Comparison of ENCODE assay signal across 19 cellular contexts in the genomic region with DNA sequence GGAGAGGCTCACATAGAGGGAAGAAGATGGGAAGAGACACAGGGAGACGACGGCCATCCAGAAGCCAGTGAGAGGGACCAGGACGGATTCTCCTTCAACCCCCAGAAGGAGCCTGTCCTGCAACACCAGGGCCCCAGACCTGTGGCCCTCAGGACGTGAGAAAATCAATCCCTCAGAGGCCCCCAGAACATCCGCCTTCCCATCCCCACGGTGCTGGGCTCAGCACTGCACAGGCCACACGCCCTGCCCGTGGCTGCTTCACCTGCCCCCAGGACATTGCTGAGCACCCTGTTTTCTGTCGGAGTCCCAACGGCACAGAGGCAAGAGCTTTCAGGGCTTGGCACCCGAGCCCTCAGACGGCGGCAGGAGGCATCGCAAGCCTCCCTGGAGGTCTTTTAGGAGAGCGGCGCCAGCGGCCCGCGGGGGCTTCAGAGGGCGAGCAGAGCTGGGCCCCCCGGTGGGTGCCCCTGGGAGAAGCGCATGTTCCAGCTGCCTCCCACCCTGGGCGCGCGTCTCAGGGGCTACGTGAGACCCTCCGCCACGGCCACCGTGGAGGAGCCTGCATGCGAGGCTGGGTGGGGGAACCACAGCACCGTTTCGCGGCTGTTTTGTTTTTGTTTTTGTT. TPM values are rescaled to one million over a fixed set of nuclear protein-coding genes. Genes with fewer than 3 reads are reported as not detected.
A peak's percentile ranks its signal among the peaks of the same experiment; 100 is the strongest.
DNase-seq lines count a peak whose midpoint lies in the region; TF ChIP-seq lines count a peak whose summit lies in the region.
"Had no signal": no experiment of that assay in that cellular context is flagged by ENCODE, and none has a peak within 500 bp of the region (broad histone marks: within the 10 kb centered on the region; RNA-seq: fewer than 3 reads in every experiment).

No MANE protein-coding gene starts in this region.

- no peaks in the 10 kb centered on the region for H3K36me3 Mint-ChIP-seq in glutamatergic neuron (ENCODE audit: unreplicated experiment)
- H3K36me3 Mint-ChIP-seq: brain had no signal

- DNase-seq in activated CD4-positive, CD25-positive, alpha-beta regulatory T cell treated with anti-CD3 and anti-CD28 coated beads, Interleukin-2, amount 50 U/mL, for 72 hours, result peak; percentile 18
- DNase-seq in activated CD4-positive, CD25-positive, alpha-beta regulatory T cell (lab: John Stamatoyannopoulos, UW), result no peak
- peak; percentile 2 for DNase-seq in BE2C
- DNase-seq in glutamatergic neuron, result peak; percentile 8
- peak; percentile 74 for DNase-seq in posterior vena cava (ENCODE audit: low spot score)
- no peak for DNase-seq in stimulated activated CD4-positive, alpha-beta T cell treated with anti-CD3 and anti-CD28 coated beads, Interleukin-2, amount 100 ng/mL, for 24 hours
- DNase-seq in NCI-H510A (lab: John Stamatoyannopoulos, UW), result no peak
- no peak for DNase-seq in stimulated activated CD4-positive, alpha-beta T cell treated with anti-CD3 and anti-CD28 coated beads, Interleukin-15, amount 100 ng/mL, for 24 hours
- DNase-seq: activated CD8-positive, alpha-beta T cell treated with anti-CD3 and anti-CD28 coated beads for 36 hours; CD4-positive, alpha-beta T cell; NCI-H1105 treated with DMSO at 0.1 percent for 48 hours; NCI-H2029; NCI-H69; nucleus accumbens; small intestine had no signal

- H3K27me3 ChIP-seq in BE2C, result no peaks in the 10 kb centered on the region
- H3K27me3 ChIP-seq: Peyer's patch had no signal

- H3K4me1 ChIP-seq in BE2C, result no peaks in the 10 kb centered on the region

- H3K4me1 Mint-ChIP-seq in glutamatergic neuron (ENCODE audit: low read depth, unreplicated experiment), result peaks cover 2% of the 10 kb centered on the region

- no peak overlapping the region for H3K4me3 Mint-ChIP-seq in glutamatergic neuron (ENCODE audit: unreplicated experiment)
- H3K4me3 Mint-ChIP-seq: activated CD8-positive, alpha-beta T cell treated with anti-CD3 and anti-CD28 coated beads for 36 hours; brain; CD4-positive, alpha-beta T cell had no signal

- no peak for TF ChIP-seq CTCF in BE2C (IDR thresholded peaks at IDR 0.05; ENCODE audit: low read depth, low read length)
- no peak for TF ChIP-seq CTCF in glutamatergic neuron (IDR thresholded peaks at IDR 0.05; ENCODE audit: partially characterized antibody, unreplicated experiment)

- H3K27ac Mint-ChIP-seq in glutamatergic neuron (ENCODE audit: unreplicated experiment), result peak overlapping the region; percentile 48
- H3K27ac Mint-ChIP-seq: activated CD8-positive, alpha-beta T cell treated with anti-CD3 and anti-CD28 coated beads for 36 hours; activated T-helper 2 cell treated with anti-CD3 and anti-CD28 coated beads, Interferon-gamma antibody, Interleukin-2, Interleukin-4, amounts not matched to agents 10 μg/mL and 5 μg/mL and 100 μg/mL, durations not matched to agents 14 hours and 24 hours and 36 hours; CD4-positive, alpha-beta T cell had no signal

- peaks cover 7% of the 10 kb centered on the region for H3K27me3 Mint-ChIP-seq in glutamatergic neuron (ENCODE audit: unreplicated experiment)
- H3K27me3 Mint-ChIP-seq: activated CD8-positive, alpha-beta T cell treated with anti-CD3 and anti-CD28 coated beads for 36 hours had no signal

- H3K36me3 ChIP-seq in BE2C, result no peaks in the 10 kb centered on the region
- H3K36me3 ChIP-seq: Peyer's patch had no signal

- intact Hi-C loops in posterior vena cava (cut with DNase I), result loop anchor here in 1 of 2 donors (10.0 kb wide), 1 partner anchor 1408 kb away; no protein-coding TSS in a partner anchor

- no peaks in the 10 kb centered on the region for H3K9me3 ChIP-seq in BE2C
- H3K9me3 ChIP-seq: psoas muscle had no signal

- peaks cover 2% of the 10 kb centered on the region for H3K9me3 Mint-ChIP-seq in glutamatergic neuron (ENCODE audit: unreplicated experiment)
- H3K9me3 Mint-ChIP-seq: activated T-helper 2 cell treated with anti-CD3 and anti-CD28 coated beads, Interferon-gamma antibody, Interleukin-2, Interleukin-4, amounts not matched to agents 10 μg/mL and 5 μg/mL and 100 μg/mL, durations not matched to agents 14 hours and 24 hours and 36 hours; CD4-positive, alpha-beta T cell had no signal

- no peak overlapping the region for H3K4me3 ChIP-seq in BE2C (ENCODE audit: low read depth, low read length)
- H3K4me3 ChIP-seq: Peyer's patch, psoas muscle had no signal

RNA-seq across cellular contexts. Expression of a gene that starts 42.8 kb away (rescaled TPM):
- polyA plus RNA-seq in BE2C (2012; ENCODE audit: insufficient read depth, insufficient read length, low read depth), result not detected
- total RNA-seq in glutamatergic neuron (ENCODE audit: unreplicated experiment) (7.6 TPM), posterior vena cava (10 to 100 TPM; 54.1 to 63.1 TPM)

Comparison
In these comparisons a context has a peak if more than half of its experiments do, and no peak if none do; other contexts are left out.
1. DNase-seq: peak in activated CD4-positive, CD25-positive, alpha-beta regulatory T cell treated with anti-CD3 and anti-CD28 coated beads, Interleukin-2, amount 50 U/mL, for 72 hours (single experiment), BE2C (single experiment), glutamatergic neuron (single experiment) and posterior vena cava (single experiment); none in activated CD4-positive, CD25-positive, alpha-beta regulatory T cell (0 of 4), stimulated activated CD4-positive, alpha-beta T cell treated with anti-CD3 and anti-CD28 coated beads, Interleukin-2, amount 100 ng/mL, for 24 hours (0 of 2), NCI-H510A (single experiment) and stimulated activated CD4-positive, alpha-beta T cell treated with anti-CD3 and anti-CD28 coated beads, Interleukin-15, amount 100 ng/mL, for 24 hours (single experiment).